ENCODE assay signal across 9 cellular contexts in the genomic region with DNA sequence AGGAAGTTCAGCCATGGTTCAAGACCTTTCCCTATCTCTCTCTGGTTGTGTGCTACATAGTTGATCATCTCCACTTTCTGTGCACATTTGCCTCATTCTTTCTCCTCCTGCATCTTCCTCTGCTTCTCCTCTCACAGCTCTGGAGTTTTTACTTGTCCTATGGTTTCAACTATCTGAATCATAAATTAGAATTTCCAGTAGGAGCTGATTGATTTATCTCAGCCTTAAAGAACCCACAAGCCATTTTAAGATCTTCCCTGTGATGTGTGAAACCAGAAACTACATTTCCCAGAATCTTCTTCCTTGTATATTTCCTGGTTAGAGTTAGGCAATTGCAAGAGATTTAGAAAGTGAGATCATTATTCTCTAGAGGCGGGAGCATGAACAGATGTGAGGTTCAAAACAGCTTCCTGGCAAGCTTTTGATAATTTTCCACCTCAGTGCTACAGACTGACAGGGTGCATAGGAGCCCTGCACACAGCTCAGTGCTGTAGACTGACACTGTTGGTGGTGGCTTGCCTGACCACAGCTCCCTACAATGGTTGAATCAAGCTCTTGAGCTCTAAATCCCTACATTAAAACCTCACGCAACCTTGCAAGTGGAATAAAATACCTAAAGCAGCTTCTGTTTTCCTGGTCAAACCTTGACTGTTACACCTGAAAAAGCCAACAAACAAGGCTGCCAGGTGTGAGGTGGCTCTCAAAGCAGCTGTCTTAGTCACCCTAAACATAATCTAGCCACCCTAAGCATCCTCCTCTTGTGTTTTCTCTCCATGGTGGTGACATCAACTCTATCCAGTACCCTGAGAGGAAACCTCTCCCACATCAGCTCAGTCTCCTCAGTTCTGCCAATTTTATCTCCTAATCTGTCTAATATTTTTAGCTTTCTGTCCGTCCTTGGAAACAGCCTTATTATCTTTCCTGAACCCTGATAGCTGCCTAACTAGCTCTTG. TPM values are rescaled to one million over a fixed set of nuclear protein-coding genes. Genes with fewer than 3 reads are reported as not detected.
DNase-seq lines count a peak whose midpoint lies in the region; ATAC-seq and TF ChIP-seq lines count a peak whose summit lies in the region.
"Had no signal": no experiment of that assay in that cellular context is flagged by ENCODE, and none has a peak within 500 bp of the region (broad histone marks: within the 10 kb centered on the region; RNA-seq: fewer than 3 reads in every experiment).

No MANE protein-coding gene starts in this region.

- no peaks in the 10 kb centered on the region for H3K79me2 ChIP-seq in DND-41 (ENCODE audit: insufficient read depth, low read length)

- H3K4me1 Mint-ChIP-seq in T-cell = peaks cover 53 to 60% (median 57%) of the 10 kb centered on the region in 3 donors

- POLR2A ChIA-PET in T-cell (lab: Charles Lee) = interaction anchor here (0.6 to 1.4 kb wide), 2 partner anchors 10 kb away, joined by 3 to 4 read pairs; no protein-coding TSS in a partner anchor

- H3K4me2 ChIP-seq in DND-41 (ENCODE audit: insufficient read depth, low read length) = no peak overlapping the region; the same call in 1 of the 2 replicates

- H3K27ac ChIP-seq in DND-41 (ENCODE audit: low read length) = no peak overlapping the region; the same call in 1 of the 2 replicates
- H3K27ac ChIP-seq: Peyer's patch had no signal

- H3K4me3 Mint-ChIP-seq in T-cell = peak overlapping the region; percentile 0 to 45 (median 31)

- no peaks in the 10 kb centered on the region for H3K9me3 Mint-ChIP-seq in T-cell

- CTCF ChIA-PET in T-cell (lab: Charles Lee) = interaction anchor here (0.5 to 1.9 kb wide), 10 partner anchors 10 to 1389 kb away, joined by 3 to 19 read pairs (median 3); partner anchors contain the start of genes IFNG (in 1 of the 2) and MDM2 (in 1 of the 2)

- H3K9me3 ChIP-seq in DND-41 (ENCODE audit: insufficient read depth, low read length, severe bottlenecking) = no peaks in the 10 kb centered on the region
- H3K9me3 ChIP-seq: Peyer's patch had no signal

- H3K9ac ChIP-seq in DND-41 (ENCODE audit: low read depth, low read length) = no peak overlapping the region

- H2AFZ ChIP-seq in DND-41 (ENCODE audit: low read depth, low read length) = peak overlapping the region; percentile 30

- H3K36me3 Mint-ChIP-seq in T-cell = no peaks in the 10 kb centered on the region

- H3K27ac Mint-ChIP-seq in T-cell = peak overlapping the region; percentile 75 to 90

- peaks cover 15% of the 10 kb centered on the region for H3K4me1 ChIP-seq in DND-41 (ENCODE audit: insufficient read depth, low read length)
- H3K4me1 ChIP-seq: Peyer's patch had no signal

- peaks cover 0 to 2% of the 10 kb centered on the region in 2 donors for H3K27me3 Mint-ChIP-seq in T-cell

- DNase-seq in DND-41 (peak; percentile 61), T-cell (peak in 29 of 34 experiments; percentile 5 to 56 (median 26)), fibroblast of the aortic adventitia (ENCODE audit: low read depth) (peak; percentile 1), iPS-NIHi11 (ENCODE audit: low spot score) (no peak), NCI-H82 treated with DMSO at 0.1 percent for 48 hours (lab: John Stamatoyannopoulos, UW; ENCODE audit: unreplicated experiment) (no peak)

- TF ChIP-seq CTCF in DND-41 (IDR thresholded peaks at IDR 0.05; ENCODE audit: borderline replicate concordance, extremely low read depth, low read length, poor library complexity, severe bottlenecking) (no peak), fibroblast of the aortic adventitia (IDR thresholded peaks at IDR 0.05; ENCODE audit: insufficient read depth, low read length) (no peak)

- H3K27me3 ChIP-seq in DND-41 (ENCODE audit: insufficient read depth, low read length, poor library complexity) = peaks cover under 1% of the 10 kb centered on the region
- H3K27me3 ChIP-seq: Peyer's patch had no signal

- H4K20me1 ChIP-seq in DND-41 (ENCODE audit: insufficient read depth, low read length) = no peaks in the 10 kb centered on the region

- no peaks in the 10 kb centered on the region for H3K36me3 ChIP-seq in DND-41 (ENCODE audit: insufficient read depth, low read length)
- H3K36me3 ChIP-seq: Peyer's patch had no signal

- H3K4me3 ChIP-seq in DND-41 (ENCODE audit: low read depth in 1 of 2, low read length in 2 of 2) (no peak overlapping the region), fibroblast of the aortic adventitia (ENCODE audit: low read depth, low read length) (no peak overlapping the region)
- H3K4me3 ChIP-seq: Peyer's patch had no signal

- ATAC-seq in DND-41 (ENCODE audit: insufficient read depth, low read depth) = peak; percentile 98
- peak; percentile 64 for ATAC-seq in GM21737 (IDR thresholded peaks at IDR 0.05; ENCODE audit: unreplicated experiment)
- peak; percentile 83 to 91 (median 90) for ATAC-seq in T-cell (replicated peaks in 1 of 4)
- no peak for ATAC-seq in HG02852 (IDR thresholded peaks at IDR 0.05; ENCODE audit: unreplicated experiment)
- no peak for ATAC-seq in SK-N-SH treated with all-trans-retinoic acid at 6 μM for 48 hours

TF ChIP-seq in SK-N-SH treated with all-trans-retinoic acid at 6 μM for 48 hours, 23 proteins besides CTCF, POLR2A, EP300 and RAD21:
- TF ChIP-seq PPARA (CRISPR knock-in tag; IDR thresholded peaks at IDR 0.05; ENCODE audit: borderline replicate concordance) (no peak), ZNF8 (CRISPR knock-in tag; IDR thresholded peaks at IDR 0.05) (no peak), RARB (CRISPR knock-in tag; IDR thresholded peaks at IDR 0.05) (no peak), TOX (CRISPR knock-in tag; IDR thresholded peaks at IDR 0.05; ENCODE audit: borderline replicate concordance) (no peak), CSDC2 (CRISPR knock-in tag; IDR thresholded peaks at IDR 0.05) (no peak), ESRRG (CRISPR knock-in tag; IDR thresholded peaks at IDR 0.05) (no peak), OSR1 (CRISPR knock-in tag; IDR thresholded peaks at IDR 0.05) (no peak), ZFP3 (CRISPR knock-in tag; IDR thresholded peaks at IDR 0.05) (no peak), CREB5 (CRISPR knock-in tag; IDR thresholded peaks at IDR 0.05; ENCODE audit: low read depth) (no peak), CSRNP3 (CRISPR knock-in tag; IDR thresholded peaks at IDR 0.05) (no peak), BACH2 (CRISPR knock-in tag; IDR thresholded peaks at IDR 0.05; ENCODE audit: borderline replicate concordance) (no peak), ZNF565 (CRISPR knock-in tag; conservative IDR thresholded peaks at IDR 0.05; ENCODE audit: low read depth) (no peak), ZC3H10 (CRISPR knock-in tag; IDR thresholded peaks at IDR 0.05) (no peak), TSHZ2 (CRISPR knock-in tag; IDR thresholded peaks at IDR 0.05) (no peak)

RNA-seq across cellular contexts. Expression of gene IFNG, which starts 21.5 kb away (rescaled TPM):
- 10 to 100 TPM in 2 of 5 donors, 1 to 10 TPM in 2, under 1 TPM in 1; 0.53 to 11.8 (median 1.6) TPM for total RNA-seq in T-cell
- total RNA-seq in fibroblast of the aortic adventitia (ENCODE audit: low replicate concordance) = not detected in 2 replicates
- total RNA-seq: Peyer's patch had no signal

RNA-seq across cellular contexts. Expression of gene IL26, which starts 44.5 kb away (rescaled TPM):
- total RNA-seq in T-cell = under 1 TPM in 1 of 5 donors, not detected in 4; 0.39 TPM
- not detected in 2 replicates for total RNA-seq in fibroblast of the aortic adventitia (ENCODE audit: low replicate concordance)
- total RNA-seq: Peyer's patch had no signal

Comparison
In these comparisons a context has a peak if more than half of its experiments do, and no peak if none do; other contexts are left out.
1. ATAC-seq: peak in DND-41 (single experiment), GM21737 (single experiment) and T-cell (4 of 4); none in HG02852 (single experiment) and SK-N-SH treated with all-trans-retinoic acid at 6 μM for 48 hours (single experiment).
2. DNase-seq: peak in DND-41 (single experiment), T-cell (29 of 34) and fibroblast of the aortic adventitia (single experiment); none in iPS-NIHi11 (single experiment) and NCI-H82 treated with DMSO at 0.1 percent for 48 hours (single experiment).